Comparison of ENCODE assay signal across 8 cellular contexts in the genomic region with DNA sequence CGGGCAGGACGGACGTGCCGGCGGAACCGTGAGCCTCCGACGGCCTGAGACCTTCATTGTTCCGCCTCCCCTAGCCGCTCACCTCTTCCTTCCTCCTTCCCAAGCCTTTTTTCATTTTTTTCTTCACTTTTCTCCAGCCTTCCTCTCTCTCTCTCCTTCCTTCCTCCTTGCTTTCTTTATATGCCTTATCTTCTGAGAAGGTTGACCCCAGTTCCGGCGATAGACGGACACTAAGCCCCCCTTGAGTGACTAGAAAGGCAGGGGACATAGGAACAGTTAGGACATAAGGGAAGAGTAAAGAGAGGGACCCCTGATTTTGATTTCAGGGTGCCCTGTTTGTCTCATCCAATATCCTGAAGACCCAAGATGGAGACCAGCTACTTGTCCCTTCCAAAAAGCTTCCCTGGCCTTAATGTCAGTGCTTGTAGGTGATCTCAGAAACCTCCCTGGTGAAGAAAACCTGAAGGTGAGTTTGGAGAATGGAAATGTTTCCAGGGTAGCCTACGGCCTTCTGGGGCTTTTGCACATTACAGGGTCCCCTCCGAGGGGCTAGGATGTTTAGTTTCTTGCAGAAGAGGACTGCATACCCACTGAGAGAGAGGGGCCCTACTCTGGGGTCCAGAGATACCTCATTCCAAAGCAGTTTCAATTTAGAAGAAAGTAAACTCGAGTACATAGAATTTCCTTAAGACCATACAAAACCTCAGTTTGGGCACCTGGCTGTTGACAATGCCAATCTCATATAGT. TPM values are rescaled to one million over a fixed set of nuclear protein-coding genes. Genes with fewer than 3 reads are reported as not detected.
DNase-seq lines count a peak whose midpoint lies in the region; TF ChIP-seq lines count a peak whose summit lies in the region.

No MANE protein-coding gene starts in this region.

- no peak for DNase-seq in HAP-1 (ENCODE audit: low spot score in 2 of 2)
- no peak for DNase-seq in WERI-Rb-1
- DNase-seq in foreskin fibroblast: peak in 1 of 2 donors; percentile 42
- no peak for DNase-seq in hippocampal formation (lab: John Stamatoyannopoulos, UW)
- no peak for DNase-seq in NCI-H146 treated with DMSO at 0.1 percent for 48 hours (lab: John Stamatoyannopoulos, UW; ENCODE audit: unreplicated experiment)
- no peak for DNase-seq in G401 (ENCODE audit: low spot score)
- DNase-seq in NCI-H187 (lab: John Stamatoyannopoulos, UW): no peak

- peaks cover 3% of the 10 kb centered on the region for H3K4me1 ChIP-seq in HAP-1

- H3K36me3 ChIP-seq in HAP-1 (replicated peaks) (peaks cover 9% of the 10 kb centered on the region), WERI-Rb-1 (no peaks in the 10 kb centered on the region)

- no peak for TF ChIP-seq CTCF in WERI-Rb-1 (IDR thresholded peaks at IDR 0.05; ENCODE audit: low read depth, low read length)
- no peak for TF ChIP-seq CTCF in foreskin fibroblast (IDR thresholded peaks at IDR 0.05; ENCODE audit: low read depth, low read length)

- H3K27ac ChIP-seq in WERI-Rb-1 (no peak overlapping the region; the same call in 1 of the 2 replicates), skin epidermis (peak overlapping the region in 18 of 21 experiments; percentile 28 to 91 (median 78))

- no peaks in the 10 kb centered on the region for H3K9me3 ChIP-seq in HAP-1
- no peaks in the 10 kb centered on the region for H3K9me3 ChIP-seq in WERI-Rb-1 (ENCODE audit: severe bottlenecking)

- H3K27me3 ChIP-seq in HAP-1 (ENCODE audit: low read depth): no peaks in the 10 kb centered on the region
- H3K27me3 ChIP-seq in WERI-Rb-1 (ENCODE audit: insufficient read depth, low read depth, severe bottlenecking): peaks cover 25% of the 10 kb centered on the region

- H3K4me3 ChIP-seq in HAP-1: peak overlapping the region; percentile 67
- peak overlapping the region; percentile 42 for H3K4me3 ChIP-seq in WERI-Rb-1 (ENCODE audit: low read depth, low read length)
- peak overlapping the region; percentile 77 to 98 for H3K4me3 ChIP-seq in foreskin fibroblast (ENCODE audit: low read depth in 1 of 2, low read length in 2 of 2)
- H3K4me3 ChIP-seq in skin epidermis: peak overlapping the region; percentile 52 to 77 (median 65)

- in situ Hi-C loops in HAP-1 (cut with MboI; ENCODE audit: low sequenced_read_pairs): loop anchor here (10.0 to 25.0 kb wide), 4 partner anchors 321 to 696 kb away; no protein-coding TSS in a partner anchor
- in situ Hi-C loops in G401 (cut with HindIII; ENCODE audit: low sequenced_read_pairs): loop anchor here (25.0 kb wide), 1 partner anchor 471 kb away; no protein-coding TSS in a partner anchor

RNA-seq across cellular contexts. Expression of a gene that starts 3.5 kb away (rescaled TPM):
- total RNA-seq in G401 (2014; rRNA removed; shearing (Covaris generic)): 209 and 276 TPM in 2 replicates

RNA-seq across cellular contexts. Expression of a gene that starts 14.4 kb away (rescaled TPM):
- 35.9 and 67.9 TPM in 2 replicates for total RNA-seq in G401 (2014; rRNA removed; shearing (Covaris generic))
